35 cellular contexts compared by ENCODE assay signal in the genomic region with DNA sequence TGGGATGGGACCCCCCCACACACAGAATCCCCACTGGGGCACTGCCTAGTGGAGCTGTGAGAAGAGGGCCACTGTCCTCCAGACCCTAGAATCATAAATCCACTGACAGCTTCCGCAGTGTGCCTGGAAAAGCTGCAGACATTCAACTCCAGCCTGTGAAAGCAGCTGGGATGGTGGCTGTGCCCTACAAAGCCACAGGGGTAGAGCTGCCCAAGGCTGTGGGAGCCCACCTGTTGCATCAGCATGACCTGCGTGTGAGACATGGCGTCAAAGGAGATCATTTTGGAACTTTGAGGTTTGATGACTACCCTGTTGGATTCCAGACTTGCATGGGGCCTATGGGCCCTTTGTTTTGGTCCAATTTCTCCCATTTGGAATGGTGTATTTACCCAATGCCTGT. TPM values are rescaled to one million over a fixed set of nuclear protein-coding genes. Genes with fewer than 3 reads are reported as not detected.
"Had no signal": no experiment of that assay in that cellular context is flagged by ENCODE, and none has a peak within 500 bp of the region (broad histone marks: within the 10 kb centered on the region; RNA-seq: fewer than 3 reads in every experiment).

No MANE protein-coding gene starts in this region.

- H3K36me3 ChIP-seq: ovary, uterus had no signal

- H3K9me3 ChIP-seq: ovary, right lobe of liver, testis, transverse colon, upper lobe of right lung, uterus had no signal

- H3K4me1 ChIP-seq: neural progenitor cell, parathyroid adenoma, psoas muscle, right lobe of liver, sigmoid colon, suprapubic skin, testis, tibial artery, upper lobe of right lung, uterus had no signal

- DNase-seq: natural killer cell; occipital lobe; ovary; psoas muscle; right cardiac atrium; right lobe of liver; sigmoid colon; spleen; stimulated activated CD4-positive, alpha-beta T cell treated with anti-CD3 and anti-CD28 coated beads, Interleukin-12 subunit alpha, Interleukin-12 subunit beta, amount 100 ng/mL, for 4 hours; stimulated activated CD4-positive, alpha-beta T cell treated with anti-CD3 and anti-CD28 coated beads, Interleukin-1b, Interleukin-23, amount 100 ng/mL, for 48 hours; stimulated activated CD4-positive, alpha-beta T cell treated with anti-CD3 and anti-CD28 coated beads, Interleukin-4, amount 100 ng/mL, for 1 hour; stimulated activated CD4-positive, alpha-beta T cell treated with anti-CD3 and anti-CD28 coated beads, Interleukin-4, amount 100 ng/mL, for 4 hours; stimulated activated CD8-positive, alpha-beta memory T cell treated with anti-CD3 and anti-CD28 coated beads, Interleukin-4, amount 100 ng/mL, for 48 hours; stimulated activated naive CD4-positive, alpha-beta T cell; stimulated activated naive CD8-positive, alpha-beta T cell treated with anti-CD3 and anti-CD28 coated beads, Interleukin-15, amount 100 ng/mL, for 72 hours; stimulated activated naive CD8-positive, alpha-beta T cell treated with anti-CD3 and anti-CD28 coated beads, Interleukin-15, Interleukin-2, amounts not matched to agents 100 U/mL and 50 U/mL, for 24 hours; substantia nigra; testis; tibial artery; transverse colon; upper lobe of right lung; uterus had no signal

- H3K4me1 Mint-ChIP-seq: nephron, neural progenitor cell had no signal

- H3K27ac Mint-ChIP-seq: neural progenitor cell; stimulated activated memory B cell treated with anti-CD40 and anti-IgM and Interleukin-4, amounts not matched to agents 10 μg/mL and 1 μg/mL and 100 μg/mL, for 72 hours; stimulated activated naive CD8-positive, alpha-beta T cell treated with anti-CD3 and anti-CD28 coated beads, Interleukin-15, amount 100 ng/mL, for 72 hours; type B pancreatic cell had no signal

- H3K27me3 ChIP-seq: neural progenitor cell, ovary, right lobe of liver, sigmoid colon, spleen, suprapubic skin, testis, tibial artery, transverse colon, upper lobe of right lung, uterus had no signal

- H3K4me3 ChIP-seq: neural progenitor cell, ovary, psoas muscle, right lobe of liver, sigmoid colon, skin epidermis, smooth muscle cell, spleen, suprapubic skin, testis, tibial artery, transverse colon, upper lobe of right lung, uterus had no signal

- H3K9me3 Mint-ChIP-seq: neural progenitor cell had no signal

- H3K4me3 Mint-ChIP-seq: natural killer cell; nephron; neural progenitor cell; stimulated activated memory B cell treated with anti-CD40 and anti-IgM and Interleukin-4, amounts not matched to agents 10 μg/mL and 1 μg/mL and 100 μg/mL, for 72 hours; stimulated activated naive CD8-positive, alpha-beta T cell treated with anti-CD3 and anti-CD28 coated beads, Interleukin-15, amount 100 ng/mL, for 72 hours; type B pancreatic cell had no signal

- H3K27me3 Mint-ChIP-seq: progenitor cell of endocrine pancreas; stimulated activated memory B cell treated with anti-CD40 and anti-IgM and Interleukin-4, amounts not matched to agents 10 μg/mL and 1 μg/mL and 100 μg/mL, for 72 hours; stimulated activated naive CD8-positive, alpha-beta T cell treated with anti-CD3 and anti-CD28 coated beads, Interleukin-15, amount 100 ng/mL, for 72 hours; type B pancreatic cell had no signal

RNA-seq across cellular contexts. Expression of gene GIMD1, which starts 29.9 kb away (rescaled TPM):
- total RNA-seq: natural killer cell, occipital lobe, osteoblast, ovary, progenitor cell of endocrine pancreas, psoas muscle, renal cortical epithelial cell, right cardiac atrium, right lobe of liver, sigmoid colon, smooth muscle cell, spleen, suprapubic skin, testis, transverse colon, upper lobe of right lung, urinary bladder, uterus had no signal
- polyA plus RNA-seq: neural cell, ovary, right cardiac atrium, sigmoid colon, smooth muscle cell, spleen, urinary bladder had no signal
